ENCODE assay signal across 16 cellular contexts in the genomic region with DNA sequence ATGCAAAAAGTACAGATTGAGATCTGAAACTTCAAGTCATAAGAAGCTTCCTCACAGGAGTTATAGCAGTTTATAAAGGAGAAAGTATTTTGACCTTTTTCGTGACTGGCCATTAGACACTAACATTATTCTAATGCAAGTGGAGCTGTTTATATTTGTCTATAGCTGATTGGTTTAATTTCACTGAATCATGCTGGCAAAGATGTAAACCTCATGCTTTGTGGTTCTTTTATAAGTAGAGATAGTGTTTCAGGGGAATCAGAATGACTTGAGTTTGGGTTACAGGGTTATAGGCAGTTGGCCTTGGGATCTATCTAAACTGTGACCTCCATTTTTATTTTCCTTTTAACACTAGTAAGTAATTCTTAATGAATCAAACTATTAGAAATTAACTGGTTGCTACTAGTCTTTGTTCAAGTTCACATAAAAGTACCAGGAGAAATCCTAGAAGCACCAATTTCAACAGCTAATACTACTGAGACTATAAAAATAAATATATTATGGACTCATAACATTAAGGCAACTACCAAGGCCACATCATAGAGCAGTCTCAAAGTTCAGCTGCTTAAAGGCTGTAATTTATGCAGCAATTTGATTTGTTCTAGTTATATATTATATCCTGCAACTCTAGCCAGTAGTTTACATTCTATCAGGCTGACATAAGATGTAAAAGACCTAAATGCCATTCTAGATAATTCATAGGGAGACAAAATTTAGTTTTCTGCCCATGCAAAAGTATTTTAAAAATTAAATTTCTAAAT.
DNase-seq lines count a peak whose midpoint lies in the region; ATAC-seq, FAIRE-seq and TF ChIP-seq lines count a peak whose summit lies in the region.
"Had no signal": no experiment of that assay in that cellular context is flagged by ENCODE, and none has a peak within 500 bp of the region (broad histone marks: within the 10 kb centered on the region; RNA-seq: fewer than 3 reads in every experiment).

No MANE protein-coding gene starts in this region.

- H3K27me3 ChIP-seq in AG04450 (ENCODE audit: control insufficient read depth, insufficient read depth, low read length), result no peaks in the 10 kb centered on the region
- H3K27me3 ChIP-seq: BE2C had no signal

- no peak for TF ChIP-seq POLR2A in H54 (IDR thresholded peaks at IDR 0.05; ENCODE audit: low read depth, low read length)

- DNase-seq in AG04450 (ENCODE audit: low read depth, low spot score) (peak; percentile 36), H54 (ENCODE audit: insufficient read length, low spot score) (no peak), glomerular visceral epithelial cell (ENCODE audit: extremely low spot score) (peak; percentile 13), nucleus accumbens (lab: John Stamatoyannopoulos, UW) (no peak), KG1 (lab: John Stamatoyannopoulos, UW) (no peak), NCI-H510A (lab: John Stamatoyannopoulos, UW) (no peak)
- DNase-seq: activated CD4-positive, alpha-beta T cell treated with anti-CD3 and anti-CD28 coated beads, Interleukin-2, amount 10 ng/mL, durations not matched to agents 7 days and 5 days; amygdala; BE2C; cortex of kidney; DND-41; Kasumi-1; midbrain; trophoblast cell had no signal

- TF ChIP-seq CTCF in AG04450 (IDR thresholded peaks at IDR 0.05; ENCODE audit: low read depth, low read length), result no peak
- no peak for TF ChIP-seq CTCF in WI38 (IDR thresholded peaks at IDR 0.05; ENCODE audit: low read depth, low read length)

- CTCF ChIA-PET in AG04450 (lab: Charles Lee), result interaction anchor here (0.5 to 6.5 kb wide), 27 partner anchors 8 to 1803 kb away, joined by 3 to 129 read pairs (median 5); no protein-coding TSS in a partner anchor

- POLR2A ChIA-PET in AG04450 (lab: Yijun Ruan, JAX), result interaction anchor here (0.6 to 0.8 kb wide), 3 partner anchors 9 to 396 kb away, joined by 3 to 6 read pairs (median 4); partner anchors contain the start of gene PNRC1

- ATAC-seq in GM21723 (IDR thresholded peaks at IDR 0.05; ENCODE audit: unreplicated experiment), result no peak

- peak; percentile 57 for FAIRE-seq in H54 (lab: Jason Lieb, UNC)

- H3K4me3 ChIP-seq in AG04450 (ENCODE audit: low read depth, low read length) (no peak overlapping the region), WI38 (ENCODE audit: low read depth, low read length) (peak overlapping the region; percentile 1; the same call in 1 of the 2 replicates)

- H3K27ac ChIP-seq in AG04450 (ENCODE audit: low read depth, low read length), result no peak overlapping the region

- H3K9me3 ChIP-seq in AG04450 (ENCODE audit: control insufficient read depth, insufficient read depth, low read length), result no peaks in the 10 kb centered on the region
- H3K9me3 ChIP-seq: BE2C had no signal

Comparison
In these comparisons a context has a peak if more than half of its experiments do, and no peak if none do; other contexts are left out.
1. DNase-seq: peak in AG04450 (single experiment) and glomerular visceral epithelial cell (single experiment); none in H54 (single experiment), nucleus accumbens (0 of 56), KG1 (single experiment) and NCI-H510A (single experiment).